ENCODE assay signal across 8 cellular contexts in the genomic region with DNA sequence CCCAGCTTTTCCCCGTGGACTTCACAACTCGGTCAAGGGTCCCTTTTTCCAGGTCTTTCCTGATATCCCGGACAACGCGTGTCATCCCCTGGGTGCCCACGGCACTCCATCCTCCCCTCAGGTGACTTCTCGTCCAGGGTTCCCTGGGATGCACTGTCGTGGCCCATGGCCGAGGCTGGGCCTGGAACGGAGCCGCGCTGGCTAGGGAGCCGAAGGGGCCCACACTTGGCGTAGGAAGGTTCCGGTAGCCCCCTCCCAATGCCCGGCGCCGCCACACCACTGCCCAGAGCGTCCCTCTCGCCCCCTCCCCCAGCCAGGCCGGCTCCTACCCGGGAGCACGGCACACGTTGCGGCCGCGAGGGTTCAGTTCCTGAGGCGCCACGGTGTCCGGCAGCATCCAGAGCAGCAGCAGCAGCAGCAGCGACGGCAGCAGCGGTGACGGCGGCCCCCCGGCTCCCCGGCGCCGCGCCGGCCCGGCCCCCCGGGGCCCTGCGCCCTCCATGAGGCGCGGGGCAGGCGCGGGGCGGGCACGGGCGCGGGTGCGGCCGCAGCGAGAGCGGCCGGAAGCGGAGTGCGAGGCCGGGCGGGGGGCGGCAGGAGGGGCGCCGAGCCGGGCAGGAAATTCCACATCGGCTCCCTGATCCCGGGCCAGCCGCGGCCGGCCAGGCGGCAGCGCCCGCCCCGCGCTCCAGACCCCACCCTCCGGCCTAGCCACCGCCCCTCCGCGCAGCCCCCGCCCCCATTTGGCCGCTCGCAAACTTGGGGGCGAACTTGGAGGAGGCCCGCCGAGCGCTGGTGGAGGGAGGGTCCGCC. TPM values are rescaled to one million over a fixed set of nuclear protein-coding genes. Genes with fewer than 3 reads are reported as not detected.
DNase-seq lines count a peak whose midpoint lies in the region; ATAC-seq and TF ChIP-seq lines count a peak whose summit lies in the region.

A gene with protein sequence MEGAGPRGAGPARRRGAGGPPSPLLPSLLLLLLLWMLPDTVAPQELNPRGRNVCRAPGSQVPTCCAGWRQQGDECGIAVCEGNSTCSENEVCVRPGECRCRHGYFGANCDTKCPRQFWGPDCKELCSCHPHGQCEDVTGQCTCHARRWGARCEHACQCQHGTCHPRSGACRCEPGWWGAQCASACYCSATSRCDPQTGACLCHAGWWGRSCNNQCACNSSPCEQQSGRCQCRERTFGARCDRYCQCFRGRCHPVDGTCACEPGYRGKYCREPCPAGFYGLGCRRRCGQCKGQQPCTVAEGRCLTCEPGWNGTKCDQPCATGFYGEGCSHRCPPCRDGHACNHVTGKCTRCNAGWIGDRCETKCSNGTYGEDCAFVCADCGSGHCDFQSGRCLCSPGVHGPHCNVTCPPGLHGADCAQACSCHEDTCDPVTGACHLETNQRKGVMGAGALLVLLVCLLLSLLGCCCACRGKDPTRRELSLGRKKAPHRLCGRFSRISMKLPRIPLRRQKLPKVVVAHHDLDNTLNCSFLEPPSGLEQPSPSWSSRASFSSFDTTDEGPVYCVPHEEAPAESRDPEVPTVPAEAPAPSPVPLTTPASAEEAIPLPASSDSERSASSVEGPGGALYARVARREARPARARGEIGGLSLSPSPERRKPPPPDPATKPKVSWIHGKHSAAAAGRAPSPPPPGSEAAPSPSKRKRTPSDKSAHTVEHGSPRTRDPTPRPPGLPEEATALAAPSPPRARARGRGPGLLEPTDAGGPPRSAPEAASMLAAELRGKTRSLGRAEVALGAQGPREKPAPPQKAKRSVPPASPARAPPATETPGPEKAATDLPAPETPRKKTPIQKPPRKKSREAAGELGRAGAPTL (minus strand): TSS at position 573 of the 813 bp plus-strand sequence. CDS start 71 bp downstream, at position 502.

- peaks cover 4% of the 10 kb centered on the region for H3K36me3 Mint-ChIP-seq in MCF 10A (ENCODE audit: insufficient read depth, unreplicated experiment)

- intact Hi-C loops in breast epithelium (cut with DNase I; ENCODE audit: low total_unique reads), result no loop called here
- intact Hi-C loops in MCF 10A (cut with micrococcal nuclease), result no loop called here

- H3K4me3 ChIP-seq in breast epithelium (peak within 1 kb of the TSS; percentile 62 to 87 (median 69)), skin epidermis (peak within 1 kb of the TSS; percentile 36 to 51 (median 46))

- TF ChIP-seq POLR2A in breast epithelium (IDR thresholded peaks at IDR 0.05), result no peak

- H3K36me3 ChIP-seq in breast epithelium, result no peaks in the 10 kb centered on the region

- H3K27me3 ChIP-seq in breast epithelium, result peaks cover 0 to 9% of the 10 kb centered on the region in 2 donors

- no peak within 1 kb of the TSS for H3K4me3 Mint-ChIP-seq in MCF 10A (ENCODE audit: unreplicated experiment)

- H3K27me3 Mint-ChIP-seq in MCF 10A (ENCODE audit: insufficient read depth, unreplicated experiment), result peaks cover 11% of the 10 kb centered on the region

- ATAC-seq in HG03045 (IDR thresholded peaks at IDR 0.05; ENCODE audit: unreplicated experiment), result no peak
- no peak for ATAC-seq in GM21528 (IDR thresholded peaks at IDR 0.05; ENCODE audit: low FRiP score, unreplicated experiment)

- no peak within 1 kb of the TSS for H3K27ac Mint-ChIP-seq in MCF 10A (ENCODE audit: low read depth, unreplicated experiment)

- no peaks in the 10 kb centered on the region for H3K9me3 ChIP-seq in breast epithelium

- DNase-seq in breast epithelium (ENCODE audit: low spot score in 2 of 2), result no peak
- no peak for DNase-seq in MCF 10A (ENCODE audit: unreplicated experiment)
- DNase-seq in amniotic epithelial cell (ENCODE audit: low read depth), result peak; percentile 45
- peak; percentile 94 for DNase-seq in iPS-NIHi11 (ENCODE audit: low spot score)
- DNase-seq in stimulated activated CD4-positive, alpha-beta T cell treated with anti-CD3 and anti-CD28 coated beads, Interleukin-15, amount 100 ng/mL, for 24 hours, result no peak

- no peaks in the 10 kb centered on the region for H3K9me3 Mint-ChIP-seq in MCF 10A (ENCODE audit: unreplicated experiment)

- POLR2A ChIA-PET in MCF 10A (lab: Yijun Ruan, JAX), result no interaction called here

- no peaks in the 10 kb centered on the region for H3K4me1 ChIP-seq in breast epithelium

- CTCF ChIA-PET in MCF 10A (lab: Yijun Ruan, JAX), result no interaction called here

- no peaks in the 10 kb centered on the region for H3K4me1 Mint-ChIP-seq in MCF 10A (ENCODE audit: insufficient read depth, unreplicated experiment)

- H3K27ac ChIP-seq in breast epithelium (peak within 1 kb of the TSS; percentile 85 to 97), skin epidermis (peak within 1 kb of the TSS in 20 of 21 experiments; percentile 40 to 87 (median 74))

- TF ChIP-seq CTCF in breast epithelium (IDR thresholded peaks at IDR 0.05) (no peak), MCF 10A (IDR thresholded peaks at IDR 0.05; ENCODE audit: unreplicated experiment) (no peak)

- BruUV-seq in MCF 10A (replicated peaks; lab: Mats Ljungman, UMichigan), result no TSS peak

RNA-seq across cellular contexts. Expression of the gene that starts here (rescaled TPM):
- 10 to 100 TPM in 2 of 3 donors, 1 to 10 TPM in 1; 5.3 to 14.7 (median 12.3) TPM for total RNA-seq in breast epithelium
- 0.35 and 0.88 TPM in 2 replicates for total RNA-seq in MCF 10A (2022)

Comparison
In these comparisons a context has a peak if more than half of its experiments do, and no peak if none do; other contexts are left out.
1. DNase-seq: peak in amniotic epithelial cell (single experiment) and iPS-NIHi11 (single experiment); none in breast epithelium (0 of 2), MCF 10A (single experiment) and stimulated activated CD4-positive, alpha-beta T cell treated with anti-CD3 and anti-CD28 coated beads, Interleukin-15, amount 100 ng/mL, for 24 hours (single experiment).